Comparison of ENCODE assay signal across 1 cellular context in the genomic region with DNA sequence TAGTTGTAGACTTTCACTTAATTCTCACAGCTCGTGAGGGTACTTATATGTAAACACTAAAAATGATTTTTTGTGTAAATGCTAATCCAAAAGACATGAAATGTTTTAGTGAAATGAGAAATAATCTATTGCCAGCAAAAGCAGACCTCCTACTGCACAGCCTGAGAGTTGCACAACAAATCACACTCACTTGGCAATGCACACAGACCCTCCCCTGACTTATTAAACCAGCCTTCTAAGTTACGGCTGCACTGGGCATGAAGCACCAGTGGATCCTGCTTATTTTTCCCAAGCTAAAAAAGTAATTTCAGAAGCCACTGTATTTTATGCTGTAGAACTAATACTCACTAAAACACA.
TF ChIP-seq lines count a peak whose summit lies in the region.

No MANE protein-coding gene starts in this region.

TF ChIP-seq in HCT116, 20 proteins besides CTCF, POLR2A, EP300 and RAD21 (continued from another document):
- TF ChIP-seq, protein P1, sequence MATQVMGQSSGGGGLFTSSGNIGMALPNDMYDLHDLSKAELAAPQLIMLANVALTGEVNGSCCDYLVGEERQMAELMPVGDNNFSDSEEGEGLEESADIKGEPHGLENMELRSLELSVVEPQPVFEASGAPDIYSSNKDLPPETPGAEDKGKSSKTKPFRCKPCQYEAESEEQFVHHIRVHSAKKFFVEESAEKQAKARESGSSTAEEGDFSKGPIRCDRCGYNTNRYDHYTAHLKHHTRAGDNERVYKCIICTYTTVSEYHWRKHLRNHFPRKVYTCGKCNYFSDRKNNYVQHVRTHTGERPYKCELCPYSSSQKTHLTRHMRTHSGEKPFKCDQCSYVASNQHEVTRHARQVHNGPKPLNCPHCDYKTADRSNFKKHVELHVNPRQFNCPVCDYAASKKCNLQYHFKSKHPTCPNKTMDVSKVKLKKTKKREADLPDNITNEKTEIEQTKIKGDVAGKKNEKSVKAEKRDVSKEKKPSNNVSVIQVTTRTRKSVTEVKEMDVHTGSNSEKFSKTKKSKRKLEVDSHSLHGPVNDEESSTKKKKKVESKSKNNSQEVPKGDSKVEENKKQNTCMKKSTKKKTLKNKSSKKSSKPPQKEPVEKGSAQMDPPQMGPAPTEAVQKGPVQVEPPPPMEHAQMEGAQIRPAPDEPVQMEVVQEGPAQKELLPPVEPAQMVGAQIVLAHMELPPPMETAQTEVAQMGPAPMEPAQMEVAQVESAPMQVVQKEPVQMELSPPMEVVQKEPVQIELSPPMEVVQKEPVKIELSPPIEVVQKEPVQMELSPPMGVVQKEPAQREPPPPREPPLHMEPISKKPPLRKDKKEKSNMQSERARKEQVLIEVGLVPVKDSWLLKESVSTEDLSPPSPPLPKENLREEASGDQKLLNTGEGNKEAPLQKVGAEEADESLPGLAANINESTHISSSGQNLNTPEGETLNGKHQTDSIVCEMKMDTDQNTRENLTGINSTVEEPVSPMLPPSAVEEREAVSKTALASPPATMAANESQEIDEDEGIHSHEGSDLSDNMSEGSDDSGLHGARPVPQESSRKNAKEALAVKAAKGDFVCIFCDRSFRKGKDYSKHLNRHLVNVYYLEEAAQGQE (IDR thresholded peaks at IDR 0.05; ENCODE audit: low read depth) = no peak
- no peak for TF ChIP-seq ZBTB33 (IDR thresholded peaks at IDR 0.05; ENCODE audit: extremely low read depth, insufficient replicate concordance, low read length)
- TF ChIP-seq POLR2AphosphoS5 (IDR thresholded peaks at IDR 0.05; ENCODE audit: low read depth, low read length) = no peak
- no peak for TF ChIP-seq ELF1 (IDR thresholded peaks at IDR 0.05; ENCODE audit: borderline replicate concordance, low read depth)
- no peak for TF ChIP-seq JUND (IDR thresholded peaks at IDR 0.05)
- TF ChIP-seq FOSL1 (IDR thresholded peaks at IDR 0.05; ENCODE audit: low read depth) = no peak
